Comparison of ENCODE assay signal across 11 cellular contexts in genomic region chr22:41768420-41768819, GRCh38. TPM values are rescaled to one million over a fixed set of nuclear protein-coding genes. Genes with fewer than 3 reads are reported as not detected.
DNase-seq lines count a peak whose midpoint lies in the region; ATAC-seq and TF ChIP-seq lines count a peak whose summit lies in the region.
"Had no signal": no experiment of that assay in that cellular context is flagged by ENCODE, and none has a peak within 500 bp of the region (broad histone marks: within the 10 kb centered on the region; RNA-seq: fewer than 3 reads in every experiment).

No MANE protein-coding gene starts in this region.

- H3K4me2 ChIP-seq in hepatocyte: no peak overlapping the region

- H3K4me3 ChIP-seq in brain microvascular endothelial cell (ENCODE audit: low read depth, low read length) (no peak overlapping the region), left lung (no peak overlapping the region), hepatocyte (no peak overlapping the region), gastrocnemius medialis (no peak overlapping the region), right cardiac atrium (ENCODE audit: low read length) (no peak overlapping the region)

- H3K9me2 ChIP-seq in hepatocyte (replicated peaks; ENCODE audit: insufficient read depth): no peaks in the 10 kb centered on the region

- no peaks in the 10 kb centered on the region for H3K36me3 ChIP-seq in brain microvascular endothelial cell (replicated peaks)
- H3K36me3 ChIP-seq in left lung: no peaks in the 10 kb centered on the region
- H3K36me3 ChIP-seq in hepatocyte (replicated peaks; ENCODE audit: insufficient read depth, low read depth): no peaks in the 10 kb centered on the region
- H3K36me3 ChIP-seq in gastrocnemius medialis: no peaks in the 10 kb centered on the region

- no peak for TF ChIP-seq CTCF in brain microvascular endothelial cell (IDR thresholded peaks at IDR 0.05; ENCODE audit: low read depth, low read length, missing control alignments)
- no peak for TF ChIP-seq CTCF in left lung (IDR thresholded peaks at IDR 0.05)
- TF ChIP-seq CTCF in hepatocyte (IDR thresholded peaks at IDR 0.05; ENCODE audit: poor library complexity): no peak
- no peak for TF ChIP-seq CTCF in gastrocnemius medialis (IDR thresholded peaks at IDR 0.05 in 4 of 5, conservative IDR thresholded peaks at IDR 0.05 in 1 of 5)

- no peak for TF ChIP-seq POLR2A in gastrocnemius medialis (IDR thresholded peaks at IDR 0.05)

- H2AFZ ChIP-seq in hepatocyte: no peak overlapping the region

- peak; percentile 69 for DNase-seq in EH (ENCODE audit: low read depth)
- peak; percentile 83 for DNase-seq in M059J (ENCODE audit: low read depth)
- peak; percentile 18 for DNase-seq in brain microvascular endothelial cell
- no peak for DNase-seq in left lung
- no peak for DNase-seq in hepatocyte (ENCODE audit: low spot score)
- no peak for DNase-seq in gastrocnemius medialis
- no peak for DNase-seq in right cardiac atrium
- DNase-seq: activated CD4-positive, alpha-beta T cell treated with anti-CD3 and anti-CD28 coated beads, Interleukin-2, amount 10 ng/mL, durations not matched to agents 7 days and 5 days; nucleus accumbens; SHP77 had no signal

- H4K20me1 ChIP-seq in hepatocyte (ENCODE audit: insufficient read depth, poor library complexity, severe bottlenecking): no peaks in the 10 kb centered on the region

- H3K79me2 ChIP-seq in hepatocyte: no peaks in the 10 kb centered on the region

- intact Hi-C loops in left lung (cut with DNase I) (no loop called here), gastrocnemius medialis (cut with DNase I; ENCODE audit: low total_unique reads) (no loop called here), right cardiac atrium (cut with DNase I) (no loop called here)

- H3K9me3 ChIP-seq in left lung (no peaks in the 10 kb centered on the region), hepatocyte (ENCODE audit: low read depth) (no peaks in the 10 kb centered on the region), gastrocnemius medialis (no peaks in the 10 kb centered on the region), right cardiac atrium (ENCODE audit: control insufficient read depth, low read length) (no peaks in the 10 kb centered on the region)

- no peaks in the 10 kb centered on the region for H3K27me3 ChIP-seq in brain microvascular endothelial cell (replicated peaks)
- no peaks in the 10 kb centered on the region for H3K27me3 ChIP-seq in left lung
- no peaks in the 10 kb centered on the region for H3K27me3 ChIP-seq in hepatocyte
- no peaks in the 10 kb centered on the region for H3K27me3 ChIP-seq in gastrocnemius medialis
- H3K27me3 ChIP-seq in right cardiac atrium (ENCODE audit: control insufficient read depth, insufficient read depth): no peaks in the 10 kb centered on the region

- ATAC-seq in left lung (peak; percentile 52), gastrocnemius medialis (no peak), right cardiac atrium (no peak), HG03521 (IDR thresholded peaks at IDR 0.05; ENCODE audit: unreplicated experiment) (no peak)

- whole genome bisulfite sequencing in hepatocyte (ENCODE audit: low lambda C conversion rate, missing lambda C conversion rate): 78% methylated on average over 2 of the region's 2 CpGs
- 52% methylated on average over 2 of the region's 2 CpGs for WGBS in right cardiac atrium

- H3K4me1 ChIP-seq in left lung (no peaks in the 10 kb centered on the region), hepatocyte (ENCODE audit: insufficient read depth) (no peaks in the 10 kb centered on the region), gastrocnemius medialis (no peaks in the 10 kb centered on the region), right cardiac atrium (ENCODE audit: control insufficient read depth, insufficient read depth, low read length) (peaks cover 2% of the 10 kb centered on the region)

- in situ Hi-C loops in brain microvascular endothelial cell (cut with HindIII; ENCODE audit: low pct_ligation_motif_present, low sequenced_read_pairs) (no loop called here), gastrocnemius medialis (cut with MboI; ENCODE audit: low sequenced_read_pairs in 4 of 4) (no loop called here)

- H3K27ac ChIP-seq in brain microvascular endothelial cell: no peak overlapping the region
- peak overlapping the region in 1 of 2 donors; percentile 53 for H3K27ac ChIP-seq in left lung
- no peak overlapping the region for H3K27ac ChIP-seq in hepatocyte
- no peak overlapping the region for H3K27ac ChIP-seq in gastrocnemius medialis
- no peak overlapping the region for H3K27ac ChIP-seq in right cardiac atrium (ENCODE audit: low read length)

RNA-seq across cellular contexts. Expression of gene CCDC134, which starts 32.1 kb away (rescaled TPM):
- 10.3 and 12.0 TPM in 2 replicates for total RNA-seq in M059J (2014; rRNA removed; shearing (Covaris generic))
- total RNA-seq in left lung (10 to 100 TPM in 1 of 2 donors, 1 to 10 TPM in 1; 9.7 to 14.1 TPM), hepatocyte (7.2 and 9.2 TPM in 2 replicates), gastrocnemius medialis (1 to 10 TPM; 3.3 to 7.7 (median 6.0) TPM), right cardiac atrium (1 to 10 TPM; 4.1 to 6.6 (median 5.1) TPM)
- polyA plus RNA-seq in hepatocyte (4.1 and 7.4 TPM in 2 replicates), right cardiac atrium (2.2 TPM)

Comparison
In these comparisons a context has a peak if more than half of its experiments do, and no peak if none do; other contexts are left out.
1. DNase-seq: peak in EH (single experiment), M059J (single experiment) and brain microvascular endothelial cell (single experiment); none in left lung (0 of 2), hepatocyte (single experiment), gastrocnemius medialis (0 of 2) and right cardiac atrium (0 of 3).